Comparison of ENCODE assay signal across 11 cellular contexts in the genomic region with DNA sequence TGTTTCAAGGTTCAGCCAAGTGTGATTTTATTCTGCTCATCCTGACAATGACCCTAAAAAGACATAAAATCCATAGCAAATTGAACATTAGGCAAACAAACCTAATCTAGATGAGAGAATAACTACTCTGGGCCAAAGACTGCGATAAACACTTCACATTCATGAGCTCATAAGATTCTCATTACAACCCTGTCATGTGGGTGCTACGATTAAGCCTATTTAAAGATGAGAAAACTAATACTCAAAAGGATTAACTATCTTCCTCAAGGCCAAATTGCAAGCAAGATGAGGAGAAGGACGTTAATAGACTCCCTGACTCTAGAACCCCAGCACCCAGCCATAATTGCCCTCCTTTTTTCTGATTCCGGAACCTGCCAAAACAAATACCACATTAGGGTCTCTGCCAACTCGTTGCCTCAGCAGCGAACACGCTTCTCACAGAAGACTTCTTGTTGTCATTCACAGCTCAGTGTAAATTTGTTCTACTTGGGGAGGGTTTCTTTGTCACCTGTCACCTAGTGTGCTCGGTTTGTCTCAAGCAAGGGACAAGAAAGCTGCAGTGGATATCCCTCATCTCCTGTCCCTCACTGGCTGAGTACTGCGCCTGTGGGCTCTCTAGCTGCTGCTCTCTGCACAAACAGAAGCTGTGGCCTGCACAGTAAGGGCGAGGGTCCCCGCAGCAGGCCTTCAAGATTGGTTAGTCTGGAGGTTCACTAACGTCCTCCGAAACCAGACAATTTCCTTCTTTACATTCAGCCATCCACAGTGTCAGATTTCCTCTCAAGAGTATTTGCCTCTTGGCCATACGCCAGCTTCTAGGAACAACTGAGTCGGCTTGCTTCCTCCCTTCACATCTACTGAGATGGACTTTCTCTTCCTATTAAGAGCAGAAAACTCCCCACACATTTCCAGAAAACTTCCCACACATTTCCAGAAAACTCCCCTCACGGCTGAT.
DNase-seq lines count a peak whose midpoint lies in the region; ATAC-seq and TF ChIP-seq lines count a peak whose summit lies in the region.
"Had no signal": no experiment of that assay in that cellular context is flagged by ENCODE, and none has a peak within 500 bp of the region (broad histone marks: within the 10 kb centered on the region; RNA-seq: fewer than 3 reads in every experiment).

No MANE protein-coding gene starts in this region.

- peaks cover 0 to 11% (median 3%) of the 10 kb centered on the region in 12 donors for H3K4me1 ChIP-seq in heart left ventricle
- no peaks in the 10 kb centered on the region for H3K4me1 ChIP-seq in right atrium auricular region
- no peaks in the 10 kb centered on the region for H3K4me1 ChIP-seq in CD8-positive, alpha-beta memory T cell (ENCODE audit: insufficient read depth, low read length)

- WGBS in heart left ventricle, 4 donors: 57 to 73% (median 64%) methylated on average over 16 of the region's 16 CpGs

- H3K4me3 ChIP-seq in heart left ventricle (no peak overlapping the region), right atrium auricular region (no peak overlapping the region), dorsolateral prefrontal cortex (peak overlapping the region in 2 of 59 donors; percentile 12 to 16)
- H3K4me3 ChIP-seq in CD8-positive, alpha-beta memory T cell (ENCODE audit: low read length): no peak overlapping the region

- H3K27ac ChIP-seq in heart left ventricle (peak overlapping the region in 3 of 12 donors; percentile 18 to 30 (median 25)), right atrium auricular region (no peak overlapping the region), dorsolateral prefrontal cortex (peak overlapping the region in 1 of 59 donors; percentile 25)
- no peak overlapping the region for H3K27ac ChIP-seq in CD8-positive, alpha-beta memory T cell (ENCODE audit: low read depth, low read length)

- H3K9me3 Mint-ChIP-seq in activated T-helper 17 cell treated with anti-CD3 and anti-CD28 coated beads, Interleukin-2, amount 50 U/mL, for 72 hours: no peaks in the 10 kb centered on the region
- H3K9me3 Mint-ChIP-seq in CD8-positive, alpha-beta memory T cell: peaks cover 0 to 3% (median 0%) of the 10 kb centered on the region in 5 donors

- H3K36me3 ChIP-seq in heart left ventricle (no peaks in the 10 kb centered on the region), right atrium auricular region (no peaks in the 10 kb centered on the region)
- no peaks in the 10 kb centered on the region for H3K36me3 ChIP-seq in CD8-positive, alpha-beta memory T cell (ENCODE audit: insufficient read depth, low read length)

- no peaks in the 10 kb centered on the region for H3K36me3 Mint-ChIP-seq in activated T-helper 17 cell treated with anti-CD3 and anti-CD28 coated beads, Interleukin-2, amount 50 U/mL, for 72 hours (ENCODE audit: low read depth)
- no peaks in the 10 kb centered on the region for H3K36me3 Mint-ChIP-seq in CD8-positive, alpha-beta memory T cell

- CTCF ChIA-PET in CD8-positive, alpha-beta memory T cell (lab: Charles Lee): no interaction called here

- H3K4me3 Mint-ChIP-seq in activated T-helper 17 cell treated with anti-CD3 and anti-CD28 coated beads, Interleukin-2, amount 50 U/mL, for 72 hours: no peak overlapping the region
- no peak overlapping the region for H3K4me3 Mint-ChIP-seq in CD8-positive, alpha-beta memory T cell

- POLR2A ChIA-PET in CD8-positive, alpha-beta memory T cell (lab: Charles Lee): no interaction called here

- peak in 3 of 5 donors; percentile 26 to 38 (median 26) for DNase-seq in heart left ventricle
- no peak for DNase-seq in right atrium auricular region (ENCODE audit: low spot score)
- DNase-seq in RPMI7951 (ENCODE audit: low read depth): peak; percentile 13
- DNase-seq in iris pigment epithelial cell (ENCODE audit: low read depth): peak; percentile 67
- DNase-seq in CD8-positive, alpha-beta memory T cell: no peak
- no peak for DNase-seq in dorsolateral prefrontal cortex
- DNase-seq: activated T-cell treated with anti-CD3 and anti-CD28 coated beads, Interleukin-2, amount 50 U/mL, for 1 hour; AML-193; T-helper 2 cell had no signal

- no peaks in the 10 kb centered on the region for H3K27me3 Mint-ChIP-seq in activated T-helper 17 cell treated with anti-CD3 and anti-CD28 coated beads, Interleukin-2, amount 50 U/mL, for 72 hours
- H3K27me3 Mint-ChIP-seq in CD8-positive, alpha-beta memory T cell: no peaks in the 10 kb centered on the region

- ATAC-seq in heart left ventricle (peak in 3 of 4 donors; percentile 24 to 50 (median 49)), GM19397 (IDR thresholded peaks at IDR 0.05; ENCODE audit: unreplicated experiment) (no peak)
- ATAC-seq in activated T-helper 17 cell treated with anti-CD3 and anti-CD28 coated beads, Interleukin-2, amount 50 U/mL, for 72 hours (replicated peaks): no peak

- H3K27me3 ChIP-seq in heart left ventricle (no peaks in the 10 kb centered on the region), right atrium auricular region (no peaks in the 10 kb centered on the region), dorsolateral prefrontal cortex (no peaks in the 10 kb centered on the region)
- no peaks in the 10 kb centered on the region for H3K27me3 ChIP-seq in CD8-positive, alpha-beta memory T cell (ENCODE audit: insufficient read depth, low read length, poor library complexity, severe bottlenecking)

- H3K4me1 Mint-ChIP-seq in activated T-helper 17 cell treated with anti-CD3 and anti-CD28 coated beads, Interleukin-2, amount 50 U/mL, for 72 hours: no peaks in the 10 kb centered on the region
- H3K4me1 Mint-ChIP-seq in CD8-positive, alpha-beta memory T cell: no peaks in the 10 kb centered on the region

- H3K9me3 ChIP-seq in heart left ventricle (no peaks in the 10 kb centered on the region), right atrium auricular region (no peaks in the 10 kb centered on the region)
- H3K9me3 ChIP-seq in CD8-positive, alpha-beta memory T cell (ENCODE audit: low read length): no peaks in the 10 kb centered on the region

- TF ChIP-seq POLR2A in heart left ventricle (IDR thresholded peaks at IDR 0.05): no peak

- no peak for TF ChIP-seq CTCF in heart left ventricle (IDR thresholded peaks at IDR 0.05)
- no peak for TF ChIP-seq CTCF in right atrium auricular region (IDR thresholded peaks at IDR 0.05)
- no peak for TF ChIP-seq CTCF in dorsolateral prefrontal cortex (IDR thresholded peaks at IDR 0.05 in 54 of 56, conservative IDR thresholded peaks at IDR 0.05 in 2 of 56; ENCODE audit: low read depth in 1 of 56, partially characterized antibody in 56 of 56)

- no peak overlapping the region for H3K27ac Mint-ChIP-seq in activated T-helper 17 cell treated with anti-CD3 and anti-CD28 coated beads, Interleukin-2, amount 50 U/mL, for 72 hours
- H3K27ac Mint-ChIP-seq in CD8-positive, alpha-beta memory T cell: no peak overlapping the region

- intact Hi-C loops in heart left ventricle (cut with DNase I): no loop called here
- intact Hi-C loops in dorsolateral prefrontal cortex (cut with DNase I): no loop called here

Comparison
In these comparisons a context has a peak if more than half of its experiments do, and no peak if none do; other contexts are left out.
1. DNase-seq: peak in heart left ventricle (3 of 5), RPMI7951 (single experiment) and iris pigment epithelial cell (single experiment); none in right atrium auricular region (single experiment), CD8-positive, alpha-beta memory T cell (0 of 5) and dorsolateral prefrontal cortex (0 of 10).
2. ATAC-seq: peak in heart left ventricle (3 of 4); none in GM19397 (single experiment) and activated T-helper 17 cell treated with anti-CD3 and anti-CD28 coated beads, Interleukin-2, amount 50 U/mL, for 72 hours (single experiment).